12 cellular contexts compared by ENCODE assay signal in the genomic region with DNA sequence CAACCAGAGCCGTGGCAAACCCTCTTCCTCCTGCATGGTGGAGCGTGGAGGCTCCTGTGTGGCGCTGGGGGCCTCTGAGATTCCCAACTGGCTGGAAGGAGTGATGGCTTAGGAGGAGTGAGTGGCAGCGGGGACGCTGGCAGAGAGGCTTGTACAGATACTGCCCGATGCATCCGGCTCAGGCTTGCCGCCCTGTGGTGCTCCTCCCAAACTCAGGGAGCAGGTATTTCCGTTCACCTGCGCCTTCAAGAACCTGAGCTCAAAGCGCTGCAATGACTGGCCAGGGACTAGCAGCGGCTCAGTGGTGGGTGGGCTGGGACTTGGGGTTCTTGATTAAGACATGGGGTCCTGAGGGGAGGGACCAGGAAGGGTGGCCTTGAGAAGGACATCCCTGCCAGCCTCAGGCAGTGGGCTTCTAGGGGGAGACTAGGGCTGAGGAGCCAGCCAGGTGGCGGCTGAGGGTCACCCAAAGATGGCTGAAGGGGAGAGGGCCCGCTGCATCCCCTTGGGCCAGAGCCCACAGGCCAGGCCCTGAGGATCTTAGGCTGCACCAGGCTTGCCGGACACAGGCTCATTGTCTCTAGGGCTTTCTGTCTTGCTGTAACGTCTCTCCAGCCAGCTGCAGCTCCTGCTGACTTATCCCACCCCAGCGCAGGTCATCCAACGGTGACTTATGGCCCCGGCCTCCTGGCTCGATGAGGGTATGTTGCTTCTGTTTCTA. TPM values are rescaled to one million over a fixed set of nuclear protein-coding genes. Genes with fewer than 3 reads are reported as not detected.
DNase-seq lines count a peak whose midpoint lies in the region; ATAC-seq and TF ChIP-seq lines count a peak whose summit lies in the region.
"Had no signal": no experiment of that assay in that cellular context is flagged by ENCODE, and none has a peak within 500 bp of the region (broad histone marks: within the 10 kb centered on the region; RNA-seq: fewer than 3 reads in every experiment).

No MANE protein-coding gene starts in this region.

- CTCF ChIA-PET in mammary epithelial cell (lab: Charles Lee; ENCODE audit: low non-redundant PET) = no interaction called here

- peaks cover 3% of the 10 kb centered on the region for H3K36me3 Mint-ChIP-seq in memory B cell

- H3K4me3 Mint-ChIP-seq in memory B cell = peak overlapping the region; percentile 14
- H3K4me3 Mint-ChIP-seq: HFFc6 had no signal

- H3K79me2 ChIP-seq in mammary epithelial cell (ENCODE audit: insufficient read depth, low read length) = peaks cover 4% of the 10 kb centered on the region

- no peaks in the 10 kb centered on the region for H3K36me3 ChIP-seq in breast epithelium
- H3K36me3 ChIP-seq in mammary epithelial cell (ENCODE audit: insufficient read depth, low read length) = peaks cover 1% of the 10 kb centered on the region
- H3K36me3 ChIP-seq in WERI-Rb-1 = no peaks in the 10 kb centered on the region; the same call in 1 of the 2 replicates
- no peaks in the 10 kb centered on the region for H3K36me3 ChIP-seq in upper lobe of right lung

- DNase-seq in breast epithelium (ENCODE audit: low spot score in 2 of 2) (peak in 1 of 2 donors; percentile 45), mammary epithelial cell (no peak), WERI-Rb-1 (no peak), memory B cell (ENCODE audit: low spot score in 2 of 2) (no peak), upper lobe of right lung (peak; percentile 47), hepatic stellate cell (ENCODE audit: low spot score) (no peak)
- DNase-seq in effector CD8-positive, alpha-beta T cell (lab: John Stamatoyannopoulos, UW) = no peak
- DNase-seq: HFFc6; NCI-H1092 treated with DMSO at 0.1 percent for 48 hours; stimulated activated CD4-positive, alpha-beta T cell treated with anti-CD3 and anti-CD28 coated beads, Interleukin-12 subunit alpha, Interleukin-12 subunit beta, amount 100 ng/mL, for 4 hours; stimulated activated CD8-positive, alpha-beta memory T cell treated with anti-CD3 and anti-CD28 coated beads, Interleukin-4, amount 100 ng/mL, for 48 hours had no signal

- H3K27me3 ChIP-seq in breast epithelium (no peaks in the 10 kb centered on the region), mammary epithelial cell (ENCODE audit: insufficient read depth, low read length) (no peaks in the 10 kb centered on the region), WERI-Rb-1 (ENCODE audit: insufficient read depth, low read depth, severe bottlenecking) (no peaks in the 10 kb centered on the region), upper lobe of right lung (no peaks in the 10 kb centered on the region)

- dilution Hi-C loops in mammary epithelial cell (cut with HindIII; ENCODE audit: low sequenced_read_pairs) = no loop called here

- ATAC-seq in memory B cell (ENCODE audit: low read depth) (no peak), upper lobe of right lung (no peak), GM21390 (IDR thresholded peaks at IDR 0.05; ENCODE audit: unreplicated experiment) (no peak)

- H3K4me2 ChIP-seq in mammary epithelial cell (ENCODE audit: insufficient read depth, low read depth, low read length) = no peak overlapping the region

- H2AFZ ChIP-seq in mammary epithelial cell (ENCODE audit: low read depth, low read length) = no peak overlapping the region

- H3K4me1 Mint-ChIP-seq in memory B cell = peaks cover 39% of the 10 kb centered on the region

- H3K9me3 ChIP-seq in breast epithelium (no peaks in the 10 kb centered on the region), mammary epithelial cell (replicated peaks; ENCODE audit: insufficient read depth, low read length) (no peaks in the 10 kb centered on the region), WERI-Rb-1 (ENCODE audit: severe bottlenecking) (no peaks in the 10 kb centered on the region), upper lobe of right lung (no peaks in the 10 kb centered on the region)

- in situ Hi-C loops in mammary epithelial cell (cut with MboI; ENCODE audit: low sequenced_read_pairs in 2 of 2) = no loop called here

- no TSS peak for BruUV-seq in mammary epithelial cell (replicated peaks; lab: Mats Ljungman, UMichigan)

- intact Hi-C loops in breast epithelium (cut with DNase I; ENCODE audit: low total_unique reads) (no loop called here), mammary epithelial cell (cut with micrococcal nuclease) (no loop called here), upper lobe of right lung (cut with DNase I) (no loop called here)

- no peaks in the 10 kb centered on the region for H3K9me3 Mint-ChIP-seq in memory B cell
- H3K9me3 Mint-ChIP-seq: HFFc6 had no signal

- peak overlapping the region; percentile 84 for H3K27ac Mint-ChIP-seq in memory B cell
- H3K27ac Mint-ChIP-seq: HFFc6 had no signal

- H4K20me1 ChIP-seq in mammary epithelial cell (ENCODE audit: insufficient read depth, low read length) = no peaks in the 10 kb centered on the region

- no peak for TF ChIP-seq POLR2A in breast epithelium (IDR thresholded peaks at IDR 0.05)

- H3K9ac ChIP-seq in mammary epithelial cell (ENCODE audit: insufficient read depth, low read length) = no peak overlapping the region

- WGBS in mammary epithelial cell (ENCODE audit: low coverage, missing lambda C conversion rate) = 58% methylated on average over 6 of the region's 20 CpGs

- H3K4me3 ChIP-seq in breast epithelium = peak overlapping the region in 2 of 3 donors; percentile 32 to 34
- H3K4me3 ChIP-seq in mammary epithelial cell (replicated peaks in 1 of 3; ENCODE audit: insufficient read depth in 1 of 3, low read depth in 2 of 3, low read length in 3 of 3) = no peak overlapping the region
- no peak overlapping the region for H3K4me3 ChIP-seq in WERI-Rb-1 (ENCODE audit: low read depth, low read length)
- no peak overlapping the region for H3K4me3 ChIP-seq in upper lobe of right lung

- peak overlapping the region; percentile 53 to 58 for H3K27ac ChIP-seq in breast epithelium
- no peak overlapping the region for H3K27ac ChIP-seq in mammary epithelial cell (ENCODE audit: insufficient read depth, low read depth, low read length)
- H3K27ac ChIP-seq in WERI-Rb-1 = peak overlapping the region; percentile 82
- H3K27ac ChIP-seq in upper lobe of right lung = no peak overlapping the region

- H3K4me1 ChIP-seq in breast epithelium (peaks cover 0 to 11% of the 10 kb centered on the region in 2 donors), mammary epithelial cell (ENCODE audit: insufficient read depth, low read length) (peaks cover 28% of the 10 kb centered on the region), upper lobe of right lung (peaks cover 20% of the 10 kb centered on the region)

- H3K27me3 Mint-ChIP-seq in memory B cell = no peaks in the 10 kb centered on the region

- TF ChIP-seq CTCF in breast epithelium (IDR thresholded peaks at IDR 0.05) = no peak
- TF ChIP-seq CTCF in mammary epithelial cell (conservative IDR thresholded peaks at IDR 0.05 in 1 of 2, IDR thresholded peaks at IDR 0.05 in 1 of 2; ENCODE audit: extremely low read depth in 1 of 2, insufficient read depth in 1 of 2, low read depth in 1 of 2, low read length in 2 of 2) = no peak
- no peak for TF ChIP-seq CTCF in WERI-Rb-1 (IDR thresholded peaks at IDR 0.05; ENCODE audit: low read depth, low read length)
- TF ChIP-seq CTCF in upper lobe of right lung (IDR thresholded peaks at IDR 0.05) = no peak

RNA-seq across cellular contexts. Expression of a gene that starts 3.2 kb away (rescaled TPM):
- total RNA-seq in breast epithelium (1 to 10 TPM; 1.9 to 5.7 (median 4.6) TPM), mammary epithelial cell (1 to 10 TPM; 2.0 to 2.3 TPM), upper lobe of right lung (4.4 TPM)
- 1.1 TPM for polyA plus RNA-seq in mammary epithelial cell
- polyA minus RNA-seq in mammary epithelial cell = 2.6 TPM

RNA-seq across cellular contexts. Expression of a gene that starts 13.7 kb away (rescaled TPM):
- total RNA-seq in breast epithelium = 10 to 100 TPM; 43.7 to 70.8 (median 68.2) TPM
- total RNA-seq in mammary epithelial cell = 10 to 100 TPM in 1 of 2 donors, 1 to 10 TPM in 1; 5.6 to 33.5 TPM
- 3.9 TPM for polyA plus RNA-seq in mammary epithelial cell
- 4.7 TPM for polyA minus RNA-seq in mammary epithelial cell
- total RNA-seq in upper lobe of right lung = 93.7 TPM

RNA-seq across cellular contexts. Expression of a gene that starts 40.9 kb away (rescaled TPM):
- total RNA-seq in breast epithelium (100 to 1,000 TPM; 156 to 297 (median 267) TPM), mammary epithelial cell (under 1 TPM in 1 of 2 donors, not detected in 1; 0.17 TPM), upper lobe of right lung (259 TPM)
- polyA plus RNA-seq in mammary epithelial cell = 0.23 TPM
- polyA minus RNA-seq in mammary epithelial cell = not detected

RNA-seq across cellular contexts. Expression of a gene that starts 58.9 kb away (rescaled TPM):
- total RNA-seq in breast epithelium (10 to 100 TPM in 2 of 3 donors, 1 to 10 TPM in 1; 5.0 to 54.0 (median 30.2) TPM), mammary epithelial cell (1 to 10 TPM; 1.6 to 8.3 TPM), upper lobe of right lung (20.1 TPM)
- 1.2 TPM for polyA plus RNA-seq in mammary epithelial cell
- 5.7 TPM for polyA minus RNA-seq in mammary epithelial cell
- total RNA-seq: HFFc6 had no signal

RNA-seq across cellular contexts. Expression of a gene that starts 59.1 kb away (rescaled TPM):
- total RNA-seq in breast epithelium = 10 to 100 TPM in 2 of 3 donors, 1 to 10 TPM in 1; 8.0 to 23.4 (median 15.4) TPM
- 10 to 100 TPM in 1 of 2 donors, under 1 TPM in 1; 0.73 to 18.0 TPM for total RNA-seq in mammary epithelial cell
- polyA plus RNA-seq in mammary epithelial cell = 0.93 TPM
- 0.26 TPM for polyA minus RNA-seq in mammary epithelial cell
- total RNA-seq in upper lobe of right lung = 10.2 TPM
- total RNA-seq: HFFc6 had no signal

Comparison
In these comparisons a context has a peak if more than half of its experiments do, and no peak if none do; other contexts are left out.
1. H3K27ac ChIP-seq: peak in breast epithelium (2 of 2) and WERI-Rb-1 (single experiment); none in mammary epithelial cell (single experiment) and upper lobe of right lung (single experiment).
2. H3K4me3 ChIP-seq: peak in breast epithelium (2 of 3); none in mammary epithelial cell (0 of 3), WERI-Rb-1 (single experiment) and upper lobe of right lung (single experiment).
3. RNA of a gene that starts 40.9 kb away (total RNA-seq): 156 to 297 TPM in breast epithelium and 259 TPM in upper lobe of right lung (single experiment); 0.17 TPM in mammary epithelial cell; every median in the first group is over 100 times any median in the second.